In the genomic region with DNA sequence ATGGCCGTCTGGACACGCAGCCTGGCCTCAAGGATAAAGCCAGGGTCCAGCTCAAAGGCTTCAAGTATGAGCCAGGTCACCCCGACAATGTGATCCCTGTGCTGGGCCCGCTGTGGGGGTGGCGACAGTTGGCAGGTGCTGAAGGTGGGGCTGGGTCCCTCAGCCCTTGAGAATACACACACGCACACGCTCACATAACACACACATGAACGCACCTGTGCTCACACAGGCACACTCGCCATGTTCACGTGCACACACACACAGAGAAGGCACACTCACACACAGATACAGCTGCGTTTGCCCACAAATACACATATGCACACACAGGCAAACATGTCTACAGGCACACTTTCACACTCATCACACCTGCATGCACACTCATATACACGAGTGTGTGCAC, we compare ENCODE assay signal across 8 cellular contexts. TPM values are rescaled to one million over a fixed set of nuclear protein-coding genes. Genes with fewer than 3 reads are reported as not detected.
"Had no signal": no experiment of that assay in that cellular context is flagged by ENCODE, and none has a peak within 500 bp of the region (broad histone marks: within the 10 kb centered on the region; RNA-seq: fewer than 3 reads in every experiment).

No MANE protein-coding gene starts in this region.

RNA-seq across cellular contexts. Expression of gene TUBB8B, which starts 35.4 kb away (rescaled TPM):
- total RNA-seq: OCI-LY7, PC-3, PC-9, Peyer's patch, Right ventricle myocardium inferior, Right ventricle myocardium superior, RPMI7951, SJCRH30 had no signal
